ENCODE assay signal across 8 cellular contexts in genomic region chr3:42802876-42803799, GRCh38. TPM values are rescaled to one million over a fixed set of nuclear protein-coding genes. Genes with fewer than 3 reads are reported as not detected.
A peak's percentile ranks its signal among the peaks of the same experiment; 100 is the strongest.
DNase-seq lines count a peak whose midpoint lies in the region; ATAC-seq and TF ChIP-seq lines count a peak whose summit lies in the region.

No MANE protein-coding gene starts in this region.

- peaks cover 7% of the 10 kb centered on the region for H4K20me1 ChIP-seq in neural progenitor cell (ENCODE audit: low read depth)

- H3K36me3 ChIP-seq in ACC112 (ENCODE audit: insufficient read depth, low read length), result no peaks in the 10 kb centered on the region
- no peaks in the 10 kb centered on the region for H3K36me3 ChIP-seq in esophagus muscularis mucosa
- H3K36me3 ChIP-seq in neural progenitor cell, result no peaks in the 10 kb centered on the region

- peaks cover 49% of the 10 kb centered on the region for H3K79me2 ChIP-seq in ACC112 (ENCODE audit: control insufficient read depth, insufficient read depth, low read length, unreplicated experiment)
- H3K79me2 ChIP-seq in neural progenitor cell (ENCODE audit: low read depth), result peaks cover 50% of the 10 kb centered on the region

- peak overlapping the region; percentile 87 for H3K4me2 ChIP-seq in neural progenitor cell

- H3K4me3 ChIP-seq in ACC112 (ENCODE audit: low read depth, low read length) (peak overlapping the region; percentile 90), esophagus muscularis mucosa (peak overlapping the region; percentile 78 to 90 (median 84)), neural progenitor cell (peak overlapping the region; percentile 67)

- H3K9ac ChIP-seq in neural progenitor cell, result peak overlapping the region; percentile 65

- TF ChIP-seq CTCF in GM13977 (IDR thresholded peaks at IDR 0.05; ENCODE audit: extremely low read depth, insufficient read depth, missing control alignments) (no peak), esophagus muscularis mucosa (IDR thresholded peaks at IDR 0.05) (no peak), neural progenitor cell (IDR thresholded peaks at IDR 0.05) (no peak)

- H3K9me3 ChIP-seq in esophagus muscularis mucosa (no peaks in the 10 kb centered on the region), neural progenitor cell (ENCODE audit: low read depth) (no peaks in the 10 kb centered on the region)

- H3K27me3 ChIP-seq in ACC112 (ENCODE audit: insufficient read depth, low read length), result no peaks in the 10 kb centered on the region
- H3K27me3 ChIP-seq in esophagus muscularis mucosa, result no peaks in the 10 kb centered on the region
- peaks cover 26% of the 10 kb centered on the region for H3K27me3 ChIP-seq in neural progenitor cell

- H3K27ac ChIP-seq in ACC112 (ENCODE audit: low read depth, low read length) (peak overlapping the region; percentile 72), esophagus muscularis mucosa (replicated peaks in 1 of 4) (peak overlapping the region; percentile 96 to 98 (median 98)), neural progenitor cell (peak overlapping the region; percentile 85)

- peaks cover 28% of the 10 kb centered on the region for H3K4me1 Mint-ChIP-seq in neural progenitor cell

- intact Hi-C loops in esophagus muscularis mucosa (cut with DNase I), result no loop called here

- peak overlapping the region; percentile 19 for H3K27ac Mint-ChIP-seq in neural progenitor cell

- peaks cover 4% of the 10 kb centered on the region for H3K27me3 Mint-ChIP-seq in neural progenitor cell (ENCODE audit: insufficient read depth, low read depth)

- H3K9me3 Mint-ChIP-seq in neural progenitor cell, result no peaks in the 10 kb centered on the region

- DNase-seq in GM13977 (ENCODE audit: low spot score) (peak; percentile 17), SW480 (ENCODE audit: low spot score) (peak; percentile 43), esophagus muscularis mucosa (ENCODE audit: extremely low spot score) (no peak), neural progenitor cell (ENCODE audit: low spot score) (peak; percentile 55), NCI-H2107 treated with DMSO at 0.1 percent for 48 hours (lab: John Stamatoyannopoulos, UW; ENCODE audit: unreplicated experiment) (no peak)
- DNase-seq in stimulated activated CD8-positive, alpha-beta memory T cell treated with anti-CD3 and anti-CD28 coated beads, Interleukin-4, amount 100 ng/mL, for 48 hours, result no peak

- in situ Hi-C loops in GM13977 (cut with MboI; ENCODE audit: low pct_unique_long_range_greater_than_20kb, low sequenced_read_pairs, unreplicated experiment), result no loop called here

- H3K36me3 Mint-ChIP-seq in neural progenitor cell, result peaks cover 16% of the 10 kb centered on the region

- TF ChIP-seq POLR2A in esophagus muscularis mucosa (IDR thresholded peaks at IDR 0.05; ENCODE audit: low read depth), result no peak

- peaks cover 21% of the 10 kb centered on the region for H3F3A ChIP-seq in neural progenitor cell (ENCODE audit: low read depth)

- H2AFZ ChIP-seq in ACC112 (ENCODE audit: low read length, unreplicated experiment) (peak overlapping the region; percentile 40), neural progenitor cell (replicated peaks) (peak overlapping the region; percentile 9)

- no peak for ATAC-seq in GM18519 (IDR thresholded peaks at IDR 0.05; ENCODE audit: low FRiP score, unreplicated experiment)

- peak overlapping the region; percentile 99 for H3K4me3 Mint-ChIP-seq in neural progenitor cell

- no peak for TF ChIP-seq EP300 in esophagus muscularis mucosa (IDR thresholded peaks at IDR 0.05)

- peaks cover 18% of the 10 kb centered on the region for H3K4me1 ChIP-seq in ACC112 (ENCODE audit: control insufficient read depth, insufficient read depth, low read length, unreplicated experiment)
- peaks cover 46 to 55% (median 50%) of the 10 kb centered on the region in 4 donors for H3K4me1 ChIP-seq in esophagus muscularis mucosa
- peaks cover 18% of the 10 kb centered on the region for H3K4me1 ChIP-seq in neural progenitor cell

- 19% methylated on average over 23 of the region's 23 CpGs for WGBS in esophagus muscularis mucosa

RNA-seq across cellular contexts. Expression of gene HIGD1A, which starts 1.2 kb away (rescaled TPM):
- total RNA-seq in esophagus muscularis mucosa, result 100 to 1,000 TPM; 161 to 407 (median 272) TPM
- total RNA-seq in neural progenitor cell (ENCODE audit: low replicate concordance), result 110 and 181 TPM in 2 replicates

RNA-seq across cellular contexts. Expression of gene ACKR2, which starts 6.1 kb away (rescaled TPM):
- total RNA-seq in esophagus muscularis mucosa (10 to 100 TPM in 1 of 4 donors, 1 to 10 TPM in 3; 2.5 to 15.9 (median 7.6) TPM), neural progenitor cell (ENCODE audit: low replicate concordance) (not detected in 2 replicates)

RNA-seq across cellular contexts. Expression of gene CCDC13, which starts 30.1 kb away (rescaled TPM):
- total RNA-seq in esophagus muscularis mucosa (1 to 10 TPM; 1.2 to 5.3 (median 3.9) TPM), neural progenitor cell (ENCODE audit: low replicate concordance) (1.1 TPM in 1 of 2 replicates, not detected in the other)

Comparison
In these comparisons a context has a peak if more than half of its experiments do, and no peak if none do; other contexts are left out.
1. DNase-seq: peak in GM13977 (single experiment), SW480 (single experiment) and neural progenitor cell (single experiment); none in esophagus muscularis mucosa (single experiment), stimulated activated CD8-positive, alpha-beta memory T cell treated with anti-CD3 and anti-CD28 coated beads, Interleukin-4, amount 100 ng/mL, for 48 hours (single experiment) and NCI-H2107 treated with DMSO at 0.1 percent for 48 hours (single experiment).
2. Peak in every context shown above with its lines, with median percentiles within 50 percentile points of each other: H3K27ac ChIP-seq and H3K4me3 ChIP-seq.